Comparison of ENCODE assay signal across 13 cellular contexts in the genomic region with DNA sequence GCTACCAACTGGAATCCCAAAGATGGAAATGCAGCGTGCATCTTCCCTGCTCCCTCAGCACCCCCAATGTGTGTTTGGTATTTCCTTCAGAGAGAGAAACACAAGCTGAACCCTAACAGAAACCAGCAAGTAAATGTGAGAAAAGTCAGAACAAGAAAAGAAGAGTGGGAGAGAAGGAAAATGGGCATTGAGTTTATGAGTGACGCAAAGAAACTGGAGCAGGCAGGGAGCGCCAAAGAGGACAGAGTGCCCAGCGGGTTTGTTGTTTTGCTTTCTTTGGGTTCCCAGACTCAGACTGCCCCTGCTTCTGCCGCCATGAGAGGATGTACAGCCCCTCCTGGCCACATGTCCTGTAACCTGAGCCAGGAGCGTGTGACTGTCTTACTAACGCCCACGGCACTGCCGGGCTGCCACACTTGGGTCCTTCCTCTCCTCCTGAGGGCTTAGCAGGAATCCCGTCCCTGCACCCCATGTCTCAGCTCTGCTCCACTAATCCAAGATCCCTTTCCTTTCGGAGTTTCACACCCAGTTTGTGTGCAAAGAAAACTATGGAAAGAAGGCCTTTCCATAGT.
DNase-seq lines count a peak whose midpoint lies in the region; ATAC-seq, FAIRE-seq and TF ChIP-seq lines count a peak whose summit lies in the region.
"Had no signal": no experiment of that assay in that cellular context is flagged by ENCODE, and none has a peak within 500 bp of the region (broad histone marks: within the 10 kb centered on the region; RNA-seq: fewer than 3 reads in every experiment).

No MANE protein-coding gene starts in this region.

- intact Hi-C loops in ascending aorta (cut with DNase I) (loop anchor here (5.0 kb wide), 1 partner anchor 498 kb away; no protein-coding TSS in a partner anchor), breast epithelium (cut with DNase I; ENCODE audit: low total_unique reads) (no loop called here), HepG2 (cut with micrococcal nuclease; ENCODE audit: unreplicated experiment) (no loop called here)

- peak; percentile 44 for DNase-seq in Karpas-422
- DNase-seq in ascending aorta (ENCODE audit: low spot score in 2 of 2), result no peak
- DNase-seq in GM12891 (ENCODE audit: insufficient read length, low spot score), result no peak
- no peak for DNase-seq in breast epithelium (ENCODE audit: low spot score in 2 of 2)
- no peak for DNase-seq in HepG2 (ENCODE audit: low spot score)
- DNase-seq: activated CD4-positive, alpha-beta T cell treated with anti-CD3 and anti-CD28 coated beads, Interleukin-2, amount 10 ng/mL, durations not matched to agents 7 days and 5 days; DMS153; MV-4-11 had no signal

- no peak overlapping the region for H3K27ac ChIP-seq in Karpas-422 (ENCODE audit: low read length)
- peak overlapping the region; percentile 17 to 47 for H3K27ac ChIP-seq in ascending aorta
- H3K27ac ChIP-seq in iPS-20b (ENCODE audit: low read length), result no peak overlapping the region
- no peak overlapping the region for H3K27ac ChIP-seq in breast epithelium
- no peak overlapping the region for H3K27ac ChIP-seq in HepG2 (ENCODE audit: extremely low read length, insufficient read depth, low read length)
- H3K27ac ChIP-seq: HL-60, suprapubic skin had no signal

- POLR2A ChIA-PET in HepG2 (lab: Yijun Ruan, JAX), result no interaction called here

- 73% methylated on average over 9 of the region's 11 CpGs for WGBS in HepG2 (ENCODE audit: low lambda C conversion rate)

- BruUV-seq in HepG2 (replicated peaks; lab: Mats Ljungman, UMichigan), result no TSS peak

- H3K9me2 ChIP-seq in Karpas-422 (replicated peaks; ENCODE audit: insufficient read depth, low read length), result no peaks in the 10 kb centered on the region

- H3K4me2 ChIP-seq in Karpas-422 (ENCODE audit: low read depth, low read length, poor library complexity, severe bottlenecking), result no peak overlapping the region
- peak overlapping the region; percentile 61 for H3K4me2 ChIP-seq in skeletal muscle satellite cell (ENCODE audit: low read length)
- H3K4me2 ChIP-seq in HepG2 (ENCODE audit: low read depth, low read length), result no peak overlapping the region

- CTCF ChIA-PET in HepG2 (lab: Yijun Ruan, JAX; ENCODE audit: low intra/inter-chr PET ratio, low total read pairs), result no interaction called here

- H3K9me3 ChIP-seq in Karpas-422 (ENCODE audit: low read length), result no peaks in the 10 kb centered on the region
- H3K9me3 ChIP-seq in ascending aorta, result no peaks in the 10 kb centered on the region
- H3K9me3 ChIP-seq in iPS-20b (ENCODE audit: insufficient read depth, low read depth, low read length), result no peaks in the 10 kb centered on the region
- no peaks in the 10 kb centered on the region for H3K9me3 ChIP-seq in skeletal muscle satellite cell (replicated peaks; ENCODE audit: low read length)
- no peaks in the 10 kb centered on the region for H3K9me3 ChIP-seq in breast epithelium
- no peaks in the 10 kb centered on the region for H3K9me3 ChIP-seq in HepG2 (ENCODE audit: low read length)
- H3K9me3 ChIP-seq: suprapubic skin had no signal

- TF ChIP-seq POLR2A in GM12891 (IDR thresholded peaks at IDR 0.05; ENCODE audit: low read depth, low read length) (no peak), breast epithelium (IDR thresholded peaks at IDR 0.05) (no peak), HepG2 (IDR thresholded peaks at IDR 0.05; ENCODE audit: insufficient read depth in 1 of 2, low read depth in 2 of 2, low read length in 2 of 2) (no peak)

- H4K20me1 ChIP-seq in Karpas-422 (ENCODE audit: insufficient read depth, low read depth, low read length), result no peaks in the 10 kb centered on the region
- H4K20me1 ChIP-seq in HepG2 (ENCODE audit: insufficient read depth, low read length), result no peaks in the 10 kb centered on the region

- no peaks in the 10 kb centered on the region for H3K27me3 ChIP-seq in Karpas-422 (ENCODE audit: low read length)
- no peaks in the 10 kb centered on the region for H3K27me3 ChIP-seq in ascending aorta
- H3K27me3 ChIP-seq in iPS-20b (ENCODE audit: insufficient read depth, low read length), result no peaks in the 10 kb centered on the region
- no peaks in the 10 kb centered on the region for H3K27me3 ChIP-seq in skeletal muscle satellite cell (ENCODE audit: control insufficient read depth, insufficient read depth, low read length)
- no peaks in the 10 kb centered on the region for H3K27me3 ChIP-seq in breast epithelium
- peaks cover 0 to 6% of the 10 kb centered on the region in 2 experiments; a peak in 2 of 5 replicates for H3K27me3 ChIP-seq in HepG2 (ENCODE audit: control insufficient read depth in 1 of 2, insufficient read depth in 2 of 2, low read length in 2 of 2)
- H3K27me3 ChIP-seq: suprapubic skin had no signal

- H2AFZ ChIP-seq in Karpas-422 (ENCODE audit: low read length) (peak overlapping the region; percentile 60; the same call in 1 of the 2 replicates), HepG2 (ENCODE audit: low read length) (no peak overlapping the region)

- H3K4me1 ChIP-seq in Karpas-422 (ENCODE audit: low read length) (peaks cover 4% of the 10 kb centered on the region), ascending aorta (no peaks in the 10 kb centered on the region), iPS-20b (ENCODE audit: insufficient read depth, low read length) (peaks cover 10% of the 10 kb centered on the region; the same call in 1 of the 2 replicates), skeletal muscle satellite cell (ENCODE audit: control insufficient read depth, insufficient read depth, low read length) (peaks cover 21% of the 10 kb centered on the region), breast epithelium (no peaks in the 10 kb centered on the region), HepG2 (ENCODE audit: insufficient read depth, low read length) (no peaks in the 10 kb centered on the region)
- H3K4me1 ChIP-seq: suprapubic skin had no signal

- TF ChIP-seq EP300 in HepG2 (IDR thresholded peaks at IDR 0.05; ENCODE audit: low read depth in 2 of 2, low read length in 2 of 2), result no peak
- TF ChIP-seq EP300 in HepG2 (CRISPR knock-in tag; IDR thresholded peaks at IDR 0.05; ENCODE audit: borderline replicate concordance), result no peak

- TF ChIP-seq CTCF in ascending aorta (IDR thresholded peaks at IDR 0.05), result no peak
- no peak for TF ChIP-seq CTCF in breast epithelium (IDR thresholded peaks at IDR 0.05)
- no peak for TF ChIP-seq CTCF in HepG2 (CRISPR knock-in tag; IDR thresholded peaks at IDR 0.05)

- no peaks in the 10 kb centered on the region for H3K36me3 ChIP-seq in Karpas-422 (ENCODE audit: insufficient read depth, low read length)
- peaks cover 11 to 29% of the 10 kb centered on the region in 2 donors for H3K36me3 ChIP-seq in ascending aorta
- H3K36me3 ChIP-seq in iPS-20b (ENCODE audit: insufficient read depth, low read depth, low read length), result peaks cover 32% of the 10 kb centered on the region
- peaks cover 11% of the 10 kb centered on the region for H3K36me3 ChIP-seq in skeletal muscle satellite cell (ENCODE audit: insufficient read depth, low read length)
- no peaks in the 10 kb centered on the region for H3K36me3 ChIP-seq in breast epithelium
- H3K36me3 ChIP-seq in HepG2 (replicated peaks in 1 of 2; ENCODE audit: control insufficient read depth in 1 of 2, insufficient read depth in 2 of 2, low read length in 2 of 2), result peaks cover 4 to 16% of the 10 kb centered on the region in 2 experiments; a peak in 4 of 5 replicates

- TF ChIP-seq RAD21 in HepG2 (CRISPR knock-in tag; IDR thresholded peaks at IDR 0.05), result no peak

- H3K9ac ChIP-seq in Karpas-422 (ENCODE audit: low read length) (no peak overlapping the region), iPS-20b (ENCODE audit: low read depth, low read length) (peak overlapping the region; percentile 16; the same call in 1 of the 2 replicates), skeletal muscle satellite cell (ENCODE audit: low read depth, low read length) (no peak overlapping the region), HepG2 (ENCODE audit: insufficient read depth, low read depth, low read length) (no peak overlapping the region)

- no peak overlapping the region for H3K4me3 ChIP-seq in Karpas-422 (ENCODE audit: low read length)
- H3K4me3 ChIP-seq in ascending aorta, result peak overlapping the region in 1 of 2 donors; percentile 37
- H3K4me3 ChIP-seq in iPS-20b (ENCODE audit: low read length), result no peak overlapping the region
- no peak overlapping the region for H3K4me3 ChIP-seq in skeletal muscle satellite cell (ENCODE audit: low read length)
- H3K4me3 ChIP-seq in breast epithelium, result no peak overlapping the region
- H3K4me3 ChIP-seq in HepG2 (replicated peaks in 1 of 3; ENCODE audit: insufficient read depth in 1 of 3, low read depth in 2 of 3, low read length in 3 of 3), result no peak overlapping the region
- H3K4me3 ChIP-seq: suprapubic skin had no signal

- FAIRE-seq in GM12891 (lab: Jason Lieb, UNC), result no peak
- FAIRE-seq in HepG2 (lab: Jason Lieb, UNC), result no peak

- in situ Hi-C loops in HepG2 (cut with HindIII; ENCODE audit: extremely low pct_ligation_motif_present, low pct_unique_long_range_greater_than_20kb), result no loop called here

- ATAC-seq in HepG2 (no peak), HG03354 (IDR thresholded peaks at IDR 0.05; ENCODE audit: poor library complexity, severe bottlenecking, unreplicated experiment) (no peak)

- H3K79me2 ChIP-seq in Karpas-422 (ENCODE audit: low read length) (no peaks in the 10 kb centered on the region), HepG2 (ENCODE audit: insufficient read depth, low read length) (no peaks in the 10 kb centered on the region)

TF ChIP-seq in GM12891, 5 proteins besides CTCF, POLR2A, EP300 and RAD21:
- TF ChIP-seq POU2F2 (IDR thresholded peaks at IDR 0.05; ENCODE audit: low read depth, low read length), result no peak
- TF ChIP-seq SPI1 (IDR thresholded peaks at IDR 0.05; ENCODE audit: low read depth, low read length), result no peak
- no peak for TF ChIP-seq PAX5 (IDR thresholded peaks at IDR 0.05; ENCODE audit: insufficient read depth, low read length, severe bottlenecking)
- no peak for TF ChIP-seq POLR2AphosphoS5 (IDR thresholded peaks at IDR 0.05; ENCODE audit: low read depth, low read length)
- no peak for TF ChIP-seq TAF1 (IDR thresholded peaks at IDR 0.05; ENCODE audit: low read depth, low read length)

TF ChIP-seq in HepG2, 621 proteins besides CTCF, POLR2A, EP300 and RAD21 (continues in another document):
- no peak for TF ChIP-seq NRL (CRISPR knock-in tag; IDR thresholded peaks at IDR 0.05; ENCODE audit: borderline replicate concordance)
- TF ChIP-seq, protein P1, sequence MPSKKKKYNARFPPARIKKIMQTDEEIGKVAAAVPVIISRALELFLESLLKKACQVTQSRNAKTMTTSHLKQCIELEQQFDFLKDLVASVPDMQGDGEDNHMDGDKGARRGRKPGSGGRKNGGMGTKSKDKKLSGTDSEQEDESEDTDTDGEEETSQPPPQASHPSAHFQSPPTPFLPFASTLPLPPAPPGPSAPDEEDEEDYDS (CRISPR knock-in tag; IDR thresholded peaks at IDR 0.05), result no peak

Comparison
In these comparisons a context has a peak if more than half of its experiments do, and no peak if none do; other contexts are left out.
1. H3K27ac ChIP-seq: peak in ascending aorta (2 of 2); none in Karpas-422 (single experiment), iPS-20b (single experiment), breast epithelium (0 of 2) and HepG2 (single experiment).